ENCODE assay signal across 8 cellular contexts in the genomic region with DNA sequence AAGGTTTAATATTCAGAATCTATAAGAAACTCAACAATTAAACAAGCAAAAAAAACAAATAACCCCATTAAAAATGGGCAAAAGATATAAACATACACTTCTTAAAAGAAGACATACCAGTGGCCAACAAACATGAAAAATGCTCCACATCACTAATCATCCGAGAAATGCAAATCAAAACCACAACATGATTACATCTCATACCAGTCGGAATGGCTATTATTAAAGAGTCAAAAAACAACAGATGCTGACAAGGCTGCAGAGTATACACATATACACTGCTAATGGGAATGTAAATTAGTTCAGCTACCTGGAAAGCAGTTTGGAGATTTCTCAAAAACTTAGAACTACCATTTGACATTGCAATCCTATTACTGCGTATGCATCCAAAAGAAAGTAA.
DNase-seq lines count a peak whose midpoint lies in the region; ATAC-seq, FAIRE-seq and TF ChIP-seq lines count a peak whose summit lies in the region.
"Not testable (repeated sequence)": the region's sequence is repeated elsewhere in the genome, so short reads cannot be mapped to it uniquely, and the experiment has no call there.

No MANE protein-coding gene starts in this region.

- not testable (repeated sequence) for H2AFZ ChIP-seq in KMS-11 (ENCODE audit: low read depth)

- H4K20me1 ChIP-seq in KMS-11 (ENCODE audit: insufficient read depth) = not testable (repeated sequence)

- not testable (repeated sequence) for H3K36me3 ChIP-seq in KMS-11 (ENCODE audit: insufficient read depth)

- H3K27ac ChIP-seq in KMS-11 = not testable (repeated sequence)

- peaks cover 13% of the 10 kb centered on the region for H3K4me1 ChIP-seq in KMS-11 (ENCODE audit: low read depth, poor library complexity, severe bottlenecking)

- peak overlapping the region; percentile 45; the same call in 1 of the 2 replicates for H3K4me2 ChIP-seq in KMS-11

- H3K79me2 ChIP-seq in KMS-11 (ENCODE audit: insufficient read depth, low read depth) = not testable (repeated sequence)

- not testable (repeated sequence) for H3K9ac ChIP-seq in KMS-11

- ATAC-seq in GM19035 (IDR thresholded peaks at IDR 0.05; ENCODE audit: unreplicated experiment) (peak; percentile 87), GM21367 (IDR thresholded peaks at IDR 0.05; ENCODE audit: unreplicated experiment) (peak; percentile 83), HG02973 (IDR thresholded peaks at IDR 0.05; ENCODE audit: unreplicated experiment) (peak; percentile 61), HG03280 (IDR thresholded peaks at IDR 0.05; ENCODE audit: unreplicated experiment) (peak; percentile 83)

- not testable (repeated sequence) for H3K27me3 ChIP-seq in KMS-11 (ENCODE audit: insufficient read depth, low read depth)

- not testable (repeated sequence) for TF ChIP-seq CTCF in KMS-11 (conservative IDR thresholded peaks at IDR 0.05; ENCODE audit: low read depth, low read length)

- TF ChIP-seq POLR2A in H54 (IDR thresholded peaks at IDR 0.05; ENCODE audit: low read depth, low read length) = not testable (repeated sequence)

- not testable (repeated sequence) for DNase-seq in GM18507 (ENCODE audit: extremely low spot score, insufficient read length, low read depth); H54 (ENCODE audit: insufficient read length, low spot score)
- peak; percentile 2 for DNase-seq in renal cortical epithelial cell (ENCODE audit: low read depth)

- H3K4me3 ChIP-seq in KMS-11 (IDR thresholded peaks at IDR 0.05; ENCODE audit: insufficient read depth, low read depth, low read length) = not testable (repeated sequence)

- FAIRE-seq in GM18507 (lab: Jason Lieb, UNC) = peak; percentile 54
- peak; percentile 81 for FAIRE-seq in H54 (lab: Jason Lieb, UNC)
